In genomic region chr10:67818323-67818722, GRCh38 we compare ENCODE assay signal across 10 cellular contexts. TPM values are rescaled to one million over a fixed set of nuclear protein-coding genes. Genes with fewer than 3 reads are reported as not detected.
DNase-seq lines count a peak whose midpoint lies in the region; ATAC-seq and TF ChIP-seq lines count a peak whose summit lies in the region.
"Had no signal": no experiment of that assay in that cellular context is flagged by ENCODE, and none has a peak within 500 bp of the region (broad histone marks: within the 10 kb centered on the region; RNA-seq: fewer than 3 reads in every experiment).

No MANE protein-coding gene starts in this region.

- peak; percentile 6 to 12 for DNase-seq in NCI-H187 (lab: John Stamatoyannopoulos, UW)
- peak; percentile 68 for DNase-seq in adipocyte (ENCODE audit: low read depth)
- DNase-seq in mucosa of descending colon, result no peak
- DNase-seq in NK-92 treated with Interleukin-12 subunit alpha and Interleukin-12 subunit beta, amount 100 ng/mL, for 24 hours (lab: John Stamatoyannopoulos, UW), result no peak
- no peak for DNase-seq in caudate nucleus (lab: John Stamatoyannopoulos, UW)
- DNase-seq in iPS-NIHi7 (ENCODE audit: extremely low spot score), result no peak
- DNase-seq: activated effector memory CD4-positive, alpha-beta T cell treated with anti-CD3 and anti-CD28 coated beads, Interleukin-2, amount 50 U/mL, for 16 hours; H7 had no signal

- H3K9me3 ChIP-seq in adipocyte (ENCODE audit: control insufficient read depth, low read length), result no peaks in the 10 kb centered on the region
- no peaks in the 10 kb centered on the region for H3K9me3 ChIP-seq in mucosa of descending colon

- H3K36me3 ChIP-seq in adipocyte (ENCODE audit: control insufficient read depth, insufficient read depth, low read length, severe bottlenecking) (no peaks in the 10 kb centered on the region), mucosa of descending colon (ENCODE audit: low read depth) (no peaks in the 10 kb centered on the region)

- peaks cover 2% of the 10 kb centered on the region for H3K4me1 ChIP-seq in adipocyte (ENCODE audit: control insufficient read depth, insufficient read depth, low read length)
- H3K4me1 ChIP-seq in mucosa of descending colon (ENCODE audit: low read depth), result no peaks in the 10 kb centered on the region

- no peak overlapping the region for H3K4me3 ChIP-seq in adipocyte (ENCODE audit: low read length)
- H3K4me3 ChIP-seq in mucosa of descending colon, result no peak overlapping the region

- H3K27me3 ChIP-seq in adipocyte (replicated peaks; ENCODE audit: control insufficient read depth, insufficient read depth, low read length), result no peaks in the 10 kb centered on the region

- H3K9ac ChIP-seq in adipocyte (ENCODE audit: low read length), result no peak overlapping the region

- peak; percentile 54 for ATAC-seq in GM19438 (IDR thresholded peaks at IDR 0.05; ENCODE audit: low read depth, unreplicated experiment)
- peak; percentile 70 for ATAC-seq in mucosa of descending colon
- no peak for ATAC-seq in HG03095 (IDR thresholded peaks at IDR 0.05; ENCODE audit: unreplicated experiment)

- H3K27ac ChIP-seq in caudate nucleus (ENCODE audit: low read depth, low read length), result no peak overlapping the region

- intact Hi-C loops in mucosa of descending colon (cut with DNase I, micrococcal nuclease), result no loop called here

- no peak for TF ChIP-seq CTCF in mucosa of descending colon (IDR thresholded peaks at IDR 0.05)

RNA-seq across cellular contexts. Expression of gene DNAJC12, which starts 19.7 kb away (rescaled TPM):
- 1 to 10 TPM; 6.3 to 8.8 (median 8.8) TPM for total RNA-seq in mucosa of descending colon

Comparison
In these comparisons a context has a peak if more than half of its experiments do, and no peak if none do; other contexts are left out.
1. DNase-seq: peak in NCI-H187 (2 of 2) and adipocyte (single experiment); none in mucosa of descending colon (0 of 3), NK-92 treated with Interleukin-12 subunit alpha and Interleukin-12 subunit beta, amount 100 ng/mL, for 24 hours (single experiment), caudate nucleus (0 of 61) and iPS-NIHi7 (single experiment).